Comparison of ENCODE assay signal across 9 cellular contexts in genomic region chr6:15770347-15771143, GRCh38.
A peak's percentile ranks its signal among the peaks of the same experiment; 100 is the strongest.
DNase-seq lines count a peak whose midpoint lies in the region; ATAC-seq and TF ChIP-seq lines count a peak whose summit lies in the region.
"Had no signal": no experiment of that assay in that cellular context is flagged by ENCODE, and none has a peak within 500 bp of the region (broad histone marks: within the 10 kb centered on the region; RNA-seq: fewer than 3 reads in every experiment).

No MANE protein-coding gene starts in this region.

- H3K27me3 ChIP-seq in upper lobe of right lung = no peaks in the 10 kb centered on the region

- peak overlapping the region; percentile 90 for H3K27ac Mint-ChIP-seq in activated T-helper 1 cell treated with anti-CD3 and anti-CD28 coated beads, Interleukin-12 subunit alpha, Interleukin-12 subunit beta, Interleukin-2, Interleukin-4 antibody, amounts not matched to agents 30 ng/mL and 10 ng/mL and 1 ng/mL, durations not matched to agents 14 hours and 24 hours and 36 hours

- intact Hi-C loops in activated T-helper 1 cell treated with anti-CD3 and anti-CD28 coated beads, Interleukin-12 subunit alpha, Interleukin-12 subunit beta, Interleukin-2, Interleukin-4 antibody, amounts not matched to agents 30 ng/mL and 10 ng/mL and 1 ng/mL, durations not matched to agents 14 hours and 24 hours and 36 hours (cut with micrococcal nuclease) = loop anchor here (1.0 to 10.0 kb wide), 4 partner anchors 142 to 994 kb away; partner anchors contain the start of gene ATXN1
- intact Hi-C loops in upper lobe of right lung (cut with DNase I) = no loop called here

- H3K4me1 ChIP-seq in upper lobe of right lung = no peaks in the 10 kb centered on the region

- peak; percentile 81 for ATAC-seq in HG03066 (IDR thresholded peaks at IDR 0.05; ENCODE audit: low read depth, unreplicated experiment)
- ATAC-seq in upper lobe of right lung = peak; percentile 16

- H3K4me3 Mint-ChIP-seq in activated T-helper 1 cell treated with anti-CD3 and anti-CD28 coated beads, Interleukin-12 subunit alpha, Interleukin-12 subunit beta, Interleukin-2, Interleukin-4 antibody, amounts not matched to agents 30 ng/mL and 10 ng/mL and 1 ng/mL, durations not matched to agents 14 hours and 24 hours and 36 hours = no peak overlapping the region

- no peaks in the 10 kb centered on the region for H3K27me3 Mint-ChIP-seq in activated T-helper 1 cell treated with anti-CD3 and anti-CD28 coated beads, Interleukin-12 subunit alpha, Interleukin-12 subunit beta, Interleukin-2, Interleukin-4 antibody, amounts not matched to agents 30 ng/mL and 10 ng/mL and 1 ng/mL, durations not matched to agents 14 hours and 24 hours and 36 hours (ENCODE audit: insufficient read depth)

- H3K36me3 Mint-ChIP-seq in activated T-helper 1 cell treated with anti-CD3 and anti-CD28 coated beads, Interleukin-12 subunit alpha, Interleukin-12 subunit beta, Interleukin-2, Interleukin-4 antibody, amounts not matched to agents 30 ng/mL and 10 ng/mL and 1 ng/mL, durations not matched to agents 14 hours and 24 hours and 36 hours (ENCODE audit: low read depth) = peaks cover 2% of the 10 kb centered on the region

- H3K4me3 ChIP-seq in upper lobe of right lung = no peak overlapping the region

- peak; percentile 9 for TF ChIP-seq CTCF in upper lobe of right lung (IDR thresholded peaks at IDR 0.05)

- peaks cover 28% of the 10 kb centered on the region for H3K4me1 Mint-ChIP-seq in activated T-helper 1 cell treated with anti-CD3 and anti-CD28 coated beads, Interleukin-12 subunit alpha, Interleukin-12 subunit beta, Interleukin-2, Interleukin-4 antibody, amounts not matched to agents 30 ng/mL and 10 ng/mL and 1 ng/mL, durations not matched to agents 14 hours and 24 hours and 36 hours (ENCODE audit: low read depth)

- H3K27ac ChIP-seq in upper lobe of right lung = no peak overlapping the region

- DNase-seq in stimulated activated CD4-positive, alpha-beta T cell treated with anti-CD3 and anti-CD28 coated beads, Interleukin-4, amount 100 ng/mL, for 24 hours = peak; percentile 11
- no peak for DNase-seq in stimulated activated CD4-positive, alpha-beta T cell treated with anti-CD3 and anti-CD28 coated beads, Interleukin-4, amount 100 ng/mL, for 1 hour
- DNase-seq in activated T-helper 1 cell treated with anti-CD3 and anti-CD28 coated beads, Interleukin-12 subunit alpha, Interleukin-12 subunit beta, Interleukin-2, Interleukin-4 antibody, amounts not matched to agents 30 ng/mL and 10 ng/mL and 1 ng/mL, durations not matched to agents 14 hours and 24 hours and 36 hours (ENCODE audit: low spot score) = no peak
- DNase-seq in upper lobe of right lung (no peak), COR-L47 (lab: John Stamatoyannopoulos, UW) (no peak), NCI-H1105 (lab: John Stamatoyannopoulos, UW) (no peak)
- DNase-seq in effector CD4-positive, alpha-beta T cell = no peak
- DNase-seq: cortex of kidney had no signal

- H3K9me3 ChIP-seq in upper lobe of right lung = no peaks in the 10 kb centered on the region

- no peaks in the 10 kb centered on the region for H3K9me3 Mint-ChIP-seq in activated T-helper 1 cell treated with anti-CD3 and anti-CD28 coated beads, Interleukin-12 subunit alpha, Interleukin-12 subunit beta, Interleukin-2, Interleukin-4 antibody, amounts not matched to agents 30 ng/mL and 10 ng/mL and 1 ng/mL, durations not matched to agents 14 hours and 24 hours and 36 hours

- H3K36me3 ChIP-seq in upper lobe of right lung = no peaks in the 10 kb centered on the region
